1 cellular context compared by ENCODE assay signal in genomic region chr22:47153854-47154542, GRCh38.
TF ChIP-seq lines count a peak whose summit lies in the region.

No MANE protein-coding gene starts in this region.

TF ChIP-seq in GM23338, 12 proteins besides CTCF, POLR2A, EP300 and RAD21 (continued from another document):
- TF ChIP-seq ZNF462 (CRISPR knock-in tag; IDR thresholded peaks at IDR 0.05): no peak
- TF ChIP-seq REST (IDR thresholded peaks at IDR 0.05; ENCODE audit: unreplicated experiment): no peak
- TF ChIP-seq ETS1 (IDR thresholded peaks at IDR 0.05): no peak
- no peak for TF ChIP-seq CREB1 (CRISPR knock-in tag; IDR thresholded peaks at IDR 0.05; ENCODE audit: low read depth)
- TF ChIP-seq JUNB (IDR thresholded peaks at IDR 0.05; ENCODE audit: unreplicated experiment): no peak
- no peak for TF ChIP-seq STAT1 (IDR thresholded peaks at IDR 0.05; ENCODE audit: unreplicated experiment)
- no peak for TF ChIP-seq EZH2phosphoT487 (IDR thresholded peaks at IDR 0.05; ENCODE audit: unreplicated experiment)
- no peak for TF ChIP-seq ZNF331 (CRISPR knock-in tag; IDR thresholded peaks at IDR 0.05; ENCODE audit: low read depth)
